ENCODE assay signal across 9 cellular contexts in the genomic region with DNA sequence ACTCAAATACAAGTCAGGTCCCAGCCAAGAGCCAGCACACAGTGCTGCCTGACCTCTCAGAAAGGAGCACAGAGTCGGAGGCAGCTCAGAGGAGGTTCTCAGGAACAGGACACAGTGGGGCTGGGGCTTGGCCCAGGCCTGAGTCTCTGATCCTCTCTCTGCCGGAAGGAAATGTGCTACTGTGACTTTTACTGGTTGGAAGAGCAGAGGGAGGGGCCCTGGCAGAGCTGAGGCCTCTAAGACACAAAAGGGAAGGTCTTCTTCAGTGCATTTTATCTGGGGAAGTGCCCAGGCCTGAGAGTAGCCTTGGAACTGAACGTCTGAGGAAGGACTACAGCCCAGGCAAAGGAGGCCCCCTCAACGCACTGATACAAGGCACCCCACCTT. TPM values are rescaled to one million over a fixed set of nuclear protein-coding genes. Genes with fewer than 3 reads are reported as not detected.
DNase-seq lines count a peak whose midpoint lies in the region; ATAC-seq and TF ChIP-seq lines count a peak whose summit lies in the region.
"Had no signal": no experiment of that assay in that cellular context is flagged by ENCODE, and none has a peak within 500 bp of the region (broad histone marks: within the 10 kb centered on the region; RNA-seq: fewer than 3 reads in every experiment).

No MANE protein-coding gene starts in this region.

- POLR2A ChIA-PET in activated CD4-positive, alpha-beta T cell treated with anti-CD3 and anti-CD28 coated beads for 36 hours (lab: Charles Lee), result interaction anchor here (1.0 kb wide), 1 partner anchor 14 kb away, joined by 3 read pairs; no protein-coding TSS in a partner anchor

- H3K9me3 ChIP-seq in gastroesophageal sphincter, result no peaks in the 10 kb centered on the region

- H3K27me3 ChIP-seq in gastroesophageal sphincter, result no peaks in the 10 kb centered on the region

- H3K27ac ChIP-seq in gastroesophageal sphincter, result peak overlapping the region; percentile 75 to 93 (median 83)

- TF ChIP-seq CTCF in gastroesophageal sphincter (IDR thresholded peaks at IDR 0.05) (no peak), osteocyte (IDR thresholded peaks at IDR 0.05) (no peak)

- peak; percentile 52 for ATAC-seq in GM18502 (IDR thresholded peaks at IDR 0.05; ENCODE audit: poor library complexity, unreplicated experiment)
- ATAC-seq in HG03354 (IDR thresholded peaks at IDR 0.05; ENCODE audit: poor library complexity, severe bottlenecking, unreplicated experiment), result peak; percentile 29
- peak; percentile 79 for ATAC-seq in activated CD4-positive, alpha-beta T cell treated with anti-CD3 and anti-CD28 coated beads for 36 hours
- ATAC-seq in gastroesophageal sphincter, result peak; percentile 73

- peaks cover 0 to 35% of the 10 kb centered on the region in 2 donors for H3K36me3 ChIP-seq in gastroesophageal sphincter

- no peak for TF ChIP-seq EP300 in gastroesophageal sphincter (IDR thresholded peaks at IDR 0.05)

- H3K27ac Mint-ChIP-seq in activated CD4-positive, alpha-beta T cell treated with anti-CD3 and anti-CD28 coated beads for 36 hours, result peak overlapping the region; percentile 85
- no peak overlapping the region for H3K27ac Mint-ChIP-seq in osteocyte (ENCODE audit: unreplicated experiment)

- peaks cover 33 to 100% (median 90%) of the 10 kb centered on the region in 3 donors for H3K4me1 ChIP-seq in gastroesophageal sphincter

- peaks cover 97% of the 10 kb centered on the region for H3K4me1 Mint-ChIP-seq in activated CD4-positive, alpha-beta T cell treated with anti-CD3 and anti-CD28 coated beads for 36 hours
- peaks cover 56% of the 10 kb centered on the region for H3K4me1 Mint-ChIP-seq in osteocyte (ENCODE audit: unreplicated experiment)

- CTCF ChIA-PET in activated CD4-positive, alpha-beta T cell treated with anti-CD3 and anti-CD28 coated beads for 36 hours (lab: Charles Lee), result interaction anchor here (0.6 to 2.0 kb wide), 5 partner anchors 10 to 969 kb away, joined by 3 to 10 read pairs (median 4); no protein-coding TSS in a partner anchor

- H3K36me3 Mint-ChIP-seq in activated CD4-positive, alpha-beta T cell treated with anti-CD3 and anti-CD28 coated beads for 36 hours (ENCODE audit: low read depth), result peaks cover 22% of the 10 kb centered on the region
- peaks cover 2% of the 10 kb centered on the region for H3K36me3 Mint-ChIP-seq in osteocyte (ENCODE audit: unreplicated experiment)

- no peak overlapping the region for H3K4me3 ChIP-seq in gastroesophageal sphincter

- DNase-seq in activated CD4-positive, alpha-beta T cell treated with anti-CD3 and anti-CD28 coated beads for 36 hours, result peak; percentile 68
- DNase-seq in stimulated activated CD4-positive, alpha-beta T cell treated with anti-CD3 and anti-CD28 coated beads, Interleukin-2, amount 100 ng/mL, for 24 hours, result peak; percentile 41 to 44
- DNase-seq in osteocyte (ENCODE audit: extremely low spot score, unreplicated experiment) (no peak), kidney glomerular epithelial cell (lab: John Stamatoyannopoulos, UW) (no peak), amniotic stem cell (lab: John Stamatoyannopoulos, UW) (no peak)

- peak in 1 of 2 donors; percentile 53 for TF ChIP-seq POLR2A in gastroesophageal sphincter (IDR thresholded peaks at IDR 0.05)

- H3K27me3 Mint-ChIP-seq in activated CD4-positive, alpha-beta T cell treated with anti-CD3 and anti-CD28 coated beads for 36 hours, result no peaks in the 10 kb centered on the region
- H3K27me3 Mint-ChIP-seq in osteocyte (ENCODE audit: unreplicated experiment), result no peaks in the 10 kb centered on the region

- no peaks in the 10 kb centered on the region for H3K9me3 Mint-ChIP-seq in activated CD4-positive, alpha-beta T cell treated with anti-CD3 and anti-CD28 coated beads for 36 hours (ENCODE audit: low read depth)
- no peaks in the 10 kb centered on the region for H3K9me3 Mint-ChIP-seq in osteocyte (ENCODE audit: unreplicated experiment)

- peak overlapping the region; percentile 59 for H3K4me3 Mint-ChIP-seq in activated CD4-positive, alpha-beta T cell treated with anti-CD3 and anti-CD28 coated beads for 36 hours
- no peak overlapping the region for H3K4me3 Mint-ChIP-seq in osteocyte (ENCODE audit: unreplicated experiment)

- intact Hi-C loops in activated CD4-positive, alpha-beta T cell treated with anti-CD3 and anti-CD28 coated beads for 36 hours (cut with DNase I, micrococcal nuclease), result loop anchor here in 1 of 2 experiments (1.0 to 5.0 kb wide), 2 partner anchors 51 to 287 kb away; a partner anchor contains a TSS

- 0% methylated on average over 1 of the region's 4 CpGs; no CpG with 5 or more reads in 1 of the 2 donors for WGBS in gastroesophageal sphincter (ENCODE audit: low coverage in 1 of 2), 2 donors

RNA-seq across cellular contexts. Expression of a gene that starts 16.2 kb away (rescaled TPM):
- total RNA-seq in activated CD4-positive, alpha-beta T cell treated with anti-CD3 and anti-CD28 coated beads for 36 hours, result 1 to 10 TPM; 1.6 to 2.2 TPM
- total RNA-seq in gastroesophageal sphincter, result 10 to 100 TPM; 12.9 to 17.1 (median 16.2) TPM
- 11.8 and 12.2 TPM in 2 replicates for total RNA-seq in osteocyte

RNA-seq across cellular contexts. Expression of a gene that starts 21.2 kb away (rescaled TPM):
- 10 to 100 TPM; 20.1 to 21.6 TPM for total RNA-seq in activated CD4-positive, alpha-beta T cell treated with anti-CD3 and anti-CD28 coated beads for 36 hours
- 10 to 100 TPM; 25.3 to 30.8 (median 26.0) TPM for total RNA-seq in gastroesophageal sphincter
- 12.6 and 14.1 TPM in 2 replicates for total RNA-seq in osteocyte

RNA-seq across cellular contexts. Expression of a gene that starts 38.9 kb away (rescaled TPM):
- total RNA-seq in activated CD4-positive, alpha-beta T cell treated with anti-CD3 and anti-CD28 coated beads for 36 hours, result 10 to 100 TPM; 13.8 to 17.6 TPM
- total RNA-seq in gastroesophageal sphincter (1 to 10 TPM in 2 of 4 donors, not detected in 2; 4.1 to 7.7 TPM), osteocyte (not detected in 2 replicates)
- total RNA-seq: SK-MEL-5 had no signal

RNA-seq across cellular contexts. Expression of a gene that starts 51.2 kb away (rescaled TPM):
- 100 to 1,000 TPM; 254 to 499 TPM for total RNA-seq in activated CD4-positive, alpha-beta T cell treated with anti-CD3 and anti-CD28 coated beads for 36 hours
- total RNA-seq in gastroesophageal sphincter, result 10 to 100 TPM; 46.1 to 80.8 (median 63.7) TPM
- 170 and 187 TPM in 2 replicates for total RNA-seq in osteocyte

RNA-seq across cellular contexts. Expression of a gene that starts 51.3 kb away (rescaled TPM):
- 1 to 10 TPM; 2.4 to 3.7 TPM for total RNA-seq in activated CD4-positive, alpha-beta T cell treated with anti-CD3 and anti-CD28 coated beads for 36 hours
- 1 to 10 TPM in 3 of 4 donors, under 1 TPM in 1; 0.99 to 1.9 (median 1.5) TPM for total RNA-seq in gastroesophageal sphincter
- 2.9 and 3.7 TPM in 2 replicates for total RNA-seq in osteocyte

Comparison
In these comparisons a context has a peak if more than half of its experiments do, and no peak if none do; other contexts are left out.
1. ATAC-seq: peak in every context shown above with its lines; median percentile 79 in activated CD4-positive, alpha-beta T cell treated with anti-CD3 and anti-CD28 coated beads for 36 hours; 73 in gastroesophageal sphincter; 52 in GM18502; 29 in HG03354.
2. DNase-seq: peak in activated CD4-positive, alpha-beta T cell treated with anti-CD3 and anti-CD28 coated beads for 36 hours (single experiment) and stimulated activated CD4-positive, alpha-beta T cell treated with anti-CD3 and anti-CD28 coated beads, Interleukin-2, amount 100 ng/mL, for 24 hours (2 of 2); none in osteocyte (single experiment), kidney glomerular epithelial cell (single experiment) and amniotic stem cell (single experiment).